Comparison of ENCODE assay signal across 9 cellular contexts in the genomic region with DNA sequence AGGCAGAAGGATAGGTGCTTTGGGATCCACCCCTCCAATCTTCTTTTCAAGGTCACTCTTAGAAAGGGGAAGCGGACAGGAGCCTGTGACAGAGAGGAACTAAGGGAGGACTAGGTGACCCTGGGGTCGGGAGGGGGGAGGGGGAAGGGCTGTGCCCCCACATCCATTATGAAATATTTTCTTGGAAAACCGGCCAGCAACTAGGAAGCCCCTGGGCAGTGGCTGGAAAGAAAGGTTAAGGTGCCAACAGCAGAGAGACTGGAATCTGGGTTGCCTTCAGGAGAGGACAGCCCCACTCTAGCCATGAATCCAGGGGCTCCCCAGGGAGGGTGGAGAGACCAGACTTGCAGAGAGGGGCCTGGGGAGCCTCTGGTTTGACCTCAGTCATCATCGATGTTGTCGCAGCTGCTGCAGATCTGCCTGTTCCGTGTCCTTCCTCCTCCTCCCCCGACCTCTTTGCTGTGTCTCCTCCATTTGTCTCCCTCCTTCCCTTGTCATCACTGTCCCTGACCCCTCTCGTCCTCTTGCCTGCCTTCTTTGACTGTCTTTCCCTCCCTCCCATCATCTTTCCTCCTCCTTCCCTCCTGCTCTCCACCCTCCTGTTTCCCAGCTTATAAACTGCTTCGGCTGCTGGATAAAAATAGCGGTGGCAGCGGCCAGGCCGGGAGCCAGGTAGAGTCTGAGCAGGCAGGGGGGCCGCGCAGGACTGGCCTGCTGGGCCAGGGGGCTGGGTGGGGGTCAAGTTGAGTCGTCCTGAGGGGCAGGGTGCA. TPM values are rescaled to one million over a fixed set of nuclear protein-coding genes. Genes with fewer than 3 reads are reported as not detected.
A peak's percentile ranks its signal among the peaks of the same experiment; 100 is the strongest.
DNase-seq lines count a peak whose midpoint lies in the region; ATAC-seq, FAIRE-seq and TF ChIP-seq lines count a peak whose summit lies in the region.
"Had no signal": no experiment of that assay in that cellular context is flagged by ENCODE, and none has a peak within 500 bp of the region (broad histone marks: within the 10 kb centered on the region; RNA-seq: fewer than 3 reads in every experiment).

No MANE protein-coding gene starts in this region.

- no peaks in the 10 kb centered on the region for H3K36me3 ChIP-seq in neutrophil
- H3K36me3 ChIP-seq in effector memory CD4-positive, alpha-beta T cell (ENCODE audit: control insufficient read depth, insufficient read depth, low read length): no peaks in the 10 kb centered on the region

- H3K4me3 Mint-ChIP-seq in MCF 10A (ENCODE audit: unreplicated experiment): no peak overlapping the region
- H3K4me3 Mint-ChIP-seq: effector memory CD8-positive, alpha-beta T cell had no signal

- H3K27ac ChIP-seq in HL-60 (replicated peaks): peak overlapping the region; percentile 86
- H3K27ac ChIP-seq in neutrophil: peak overlapping the region; percentile 76
- no peak overlapping the region for H3K27ac ChIP-seq in effector memory CD4-positive, alpha-beta T cell (ENCODE audit: insufficient read depth, low read length, poor library complexity, severe bottlenecking)

- no peaks in the 10 kb centered on the region for H3K9me3 ChIP-seq in neutrophil
- no peaks in the 10 kb centered on the region for H3K9me3 ChIP-seq in effector memory CD4-positive, alpha-beta T cell (ENCODE audit: control insufficient read depth, low read length)

- no TSS peak for BruUV-seq in MCF 10A (replicated peaks; lab: Mats Ljungman, UMichigan)

- H3K36me3 Mint-ChIP-seq in MCF 10A (ENCODE audit: insufficient read depth, unreplicated experiment): no peaks in the 10 kb centered on the region

- no peak for FAIRE-seq in GM19239 (lab: Jason Lieb, UNC)

- POLR2A ChIA-PET in MCF 10A (lab: Yijun Ruan, JAX): interaction anchor here (1.0 to 1.5 kb wide), 2 partner anchors 18 to 30 kb away, joined by 4 read pairs; no protein-coding TSS in a partner anchor

- CTCF ChIA-PET in MCF 10A (lab: Yijun Ruan, JAX): interaction anchor here (0.6 to 6.0 kb wide), 8 partner anchors 9 to 59 kb away, joined by 3 to 52 read pairs (median 8); partner anchors contain the start of gene SLC35B2

- H3K4me1 Mint-ChIP-seq in MCF 10A (ENCODE audit: insufficient read depth, unreplicated experiment): peaks cover 48% of the 10 kb centered on the region

- TF ChIP-seq CTCF in HL-60 (IDR thresholded peaks at IDR 0.05; ENCODE audit: insufficient read depth, low read length) (no peak), MCF 10A (IDR thresholded peaks at IDR 0.05; ENCODE audit: unreplicated experiment) (no peak), neutrophil (IDR thresholded peaks at IDR 0.05) (no peak)

- peak overlapping the region; percentile 35 for H3K27ac Mint-ChIP-seq in MCF 10A (ENCODE audit: low read depth, unreplicated experiment)
- H3K27ac Mint-ChIP-seq: effector memory CD8-positive, alpha-beta T cell had no signal

- peak in 1 of 2 experiments; percentile 53 for DNase-seq in HL-60 (ENCODE audit: low read depth in 1 of 2, low spot score in 1 of 2)
- DNase-seq in MCF 10A (ENCODE audit: unreplicated experiment): no peak
- no peak for DNase-seq in effector memory CD4-positive, alpha-beta T cell
- DNase-seq in GM19239 (ENCODE audit: insufficient read length, low spot score): no peak
- DNase-seq: effector memory CD8-positive, alpha-beta T cell; NCI-H1930 had no signal

- H3K27me3 ChIP-seq in HL-60 (ENCODE audit: insufficient read depth, poor library complexity, severe bottlenecking): no peaks in the 10 kb centered on the region
- H3K27me3 ChIP-seq in neutrophil: peaks cover 12% of the 10 kb centered on the region
- no peaks in the 10 kb centered on the region for H3K27me3 ChIP-seq in effector memory CD4-positive, alpha-beta T cell (replicated peaks; ENCODE audit: control insufficient read depth, insufficient read depth, low read length, poor library complexity, severe bottlenecking)

- no peak for ATAC-seq in GM19328 (IDR thresholded peaks at IDR 0.05; ENCODE audit: unreplicated experiment)
- ATAC-seq: effector memory CD8-positive, alpha-beta T cell had no signal

- H3K9me3 Mint-ChIP-seq in MCF 10A (ENCODE audit: unreplicated experiment): no peaks in the 10 kb centered on the region
- H3K9me3 Mint-ChIP-seq: effector memory CD8-positive, alpha-beta T cell had no signal

- H3K4me1 ChIP-seq in neutrophil (ENCODE audit: control insufficient read depth in 1 of 2, insufficient read depth in 1 of 2, low read depth in 1 of 2, low read length in 1 of 2): peaks cover 58 to 63% of the 10 kb centered on the region in 2 experiments
- H3K4me1 ChIP-seq in effector memory CD4-positive, alpha-beta T cell (ENCODE audit: control insufficient read depth, insufficient read depth, low read length, poor library complexity, severe bottlenecking): peaks cover 11% of the 10 kb centered on the region

- H3K27me3 Mint-ChIP-seq in MCF 10A (ENCODE audit: insufficient read depth, unreplicated experiment): no peaks in the 10 kb centered on the region
- H3K27me3 Mint-ChIP-seq: effector memory CD8-positive, alpha-beta T cell had no signal

- peak overlapping the region; percentile 78 for H3K4me3 ChIP-seq in HL-60 (replicated peaks; ENCODE audit: insufficient read depth, low read length)
- H3K4me3 ChIP-seq in neutrophil (ENCODE audit: low read depth in 1 of 2, low read length in 1 of 2): peak overlapping the region in 1 of 2 experiments; percentile 0
- no peak overlapping the region for H3K4me3 ChIP-seq in effector memory CD4-positive, alpha-beta T cell (ENCODE audit: insufficient read depth, low read depth, low read length, poor library complexity, severe bottlenecking)

- intact Hi-C loops in MCF 10A (cut with micrococcal nuclease): no loop called here

RNA-seq across cellular contexts. Expression of gene SLC29A1, which starts 3.2 kb away (rescaled TPM):
- 6.8 and 7.0 TPM in 2 replicates for total RNA-seq in MCF 10A (2022)

RNA-seq across cellular contexts. Expression of gene MYMX, which starts 9.8 kb away (rescaled TPM):
- total RNA-seq in MCF 10A (2022): not detected in 2 replicates
- total RNA-seq: Daoy had no signal

RNA-seq across cellular contexts. Expression of gene HSP90AB1, which starts 20.3 kb away (rescaled TPM):
- total RNA-seq in MCF 10A (2022): 546 and 577 TPM in 2 replicates

RNA-seq across cellular contexts. Expression of gene SLC35B2, which starts 30.8 kb away (rescaled TPM):
- 27.1 and 31.3 TPM in 2 replicates for total RNA-seq in MCF 10A (2022)

RNA-seq across cellular contexts. Expression of gene NFKBIE, which starts 38.8 kb away (rescaled TPM):
- total RNA-seq in MCF 10A (2022): 6.0 and 8.8 TPM in 2 replicates
